Comparison of ENCODE assay signal across 11 cellular contexts in the genomic region with DNA sequence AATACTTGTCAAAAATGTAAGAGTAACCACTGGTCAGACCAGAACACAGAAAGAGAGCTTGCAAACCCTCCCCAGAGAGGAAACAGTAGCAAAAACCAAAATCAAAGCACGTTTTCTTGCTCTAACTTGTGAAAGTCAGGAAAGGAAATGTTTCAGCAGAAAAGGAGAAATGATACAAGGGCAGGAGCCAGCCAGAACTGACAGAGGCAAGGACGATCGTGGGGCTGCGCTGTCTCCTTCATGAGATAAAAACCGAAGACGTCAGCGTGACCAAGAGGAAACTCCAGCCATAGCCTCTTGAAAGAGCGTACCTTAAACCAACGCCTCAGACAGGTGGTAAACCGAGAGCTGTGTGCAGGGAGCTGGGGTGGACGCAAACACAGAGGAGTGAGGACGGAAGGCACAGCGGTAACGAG. TPM values are rescaled to one million over a fixed set of nuclear protein-coding genes. Genes with fewer than 3 reads are reported as not detected.
DNase-seq lines count a peak whose midpoint lies in the region; ATAC-seq and TF ChIP-seq lines count a peak whose summit lies in the region.
"Had no signal": no experiment of that assay in that cellular context is flagged by ENCODE, and none has a peak within 500 bp of the region (broad histone marks: within the 10 kb centered on the region; RNA-seq: fewer than 3 reads in every experiment).

No MANE protein-coding gene starts in this region.

- H3K4me3 ChIP-seq in GM08714 (ENCODE audit: low read length) (peak overlapping the region; percentile 30; the same call in 1 of the 2 replicates), Panc1 (ENCODE audit: low read depth in 2 of 2, low read length in 2 of 2) (no peak overlapping the region)

- no peaks in the 10 kb centered on the region for H3K4me1 ChIP-seq in Panc1 (ENCODE audit: control insufficient read depth, insufficient read depth, low read length)

- no peak for TF ChIP-seq CTCF in Panc1 (IDR thresholded peaks at IDR 0.05)

- no peaks in the 10 kb centered on the region for H3K27me3 ChIP-seq in Panc1 (ENCODE audit: control insufficient read depth, insufficient read depth, low read length)

- intact Hi-C loops in Panc1 (cut with micrococcal nuclease; ENCODE audit: unreplicated experiment) = loop anchor here (5.0 kb wide), 1 partner anchor 43 kb away; no protein-coding TSS in a partner anchor

- H3K27ac ChIP-seq in Panc1 (ENCODE audit: low read length) = no peak overlapping the region
- H3K27ac ChIP-seq: C4-2B had no signal

- ATAC-seq in GM19397 (IDR thresholded peaks at IDR 0.05; ENCODE audit: unreplicated experiment) (peak; percentile 64), HG03060 (IDR thresholded peaks at IDR 0.05; ENCODE audit: low read depth, unreplicated experiment) (peak; percentile 52), Panc1 (no peak)

- H3K36me3 ChIP-seq in Panc1 (ENCODE audit: control insufficient read depth, insufficient read depth, low read length) = peaks cover 27% of the 10 kb centered on the region

- BruUV-seq in Panc1 (replicated peaks; lab: Mats Ljungman, UMichigan) = TSS peak; percentile 27

- CTCF ChIA-PET in Panc1 (lab: Charles Lee) = no interaction called here

- in situ Hi-C loops in Panc1 (cut with HindIII; ENCODE audit: low pct_unique_long_range_greater_than_20kb, low sequenced_read_pairs) = no loop called here

- POLR2A ChIA-PET in Panc1 (lab: Charles Lee) = no interaction called here

- DNase-seq in Panc1 (ENCODE audit: low read depth, low spot score) (no peak), NCI-H2171 treated with DMSO at 0.1 percent for 48 hours (lab: John Stamatoyannopoulos, UW) (no peak), T-helper 1 cell (no peak)
- DNase-seq in activated CD4-positive, alpha-beta T cell treated with anti-CD3 and anti-CD28 coated beads for 48 hours = no peak
- no peak for DNase-seq in central memory CD4-positive, alpha-beta T cell
- DNase-seq: activated effector memory CD4-positive, alpha-beta T cell treated with anti-CD3 and anti-CD28 coated beads, Interleukin-2, amount 50 U/mL, for 16 hours; stimulated activated CD4-positive, alpha-beta T cell treated with anti-CD3 and anti-CD28 coated beads, Interleukin-4, amount 100 ng/mL, for 24 hours had no signal

- H3K9me3 ChIP-seq in Panc1 (ENCODE audit: control insufficient read depth, insufficient read depth, low read depth, low read length) = no peaks in the 10 kb centered on the region

RNA-seq across cellular contexts. Expression of a gene that starts 27.5 kb away (rescaled TPM):
- 497 TPM for total RNA-seq in Panc1 (2021; ENCODE audit: unreplicated experiment)
- 508 TPM for polyA plus RNA-seq in Panc1 (2012; ENCODE audit: insufficient read length)

RNA-seq across cellular contexts. Expression of a gene that starts 36.9 kb away (rescaled TPM):
- 194 TPM for total RNA-seq in Panc1 (2021; ENCODE audit: unreplicated experiment)
- 315 TPM for polyA plus RNA-seq in Panc1 (2012; ENCODE audit: insufficient read length)

RNA-seq across cellular contexts. Expression of a gene that starts 47.2 kb away (rescaled TPM):
- total RNA-seq in Panc1 (2021; ENCODE audit: unreplicated experiment) = 1,761 TPM
- polyA plus RNA-seq in Panc1 (2012; ENCODE audit: insufficient read length) = 4,052 TPM
